In genomic region chr5:1801954-1802295, GRCh38 we compare ENCODE assay signal across 8 cellular contexts. TPM values are rescaled to one million over a fixed set of nuclear protein-coding genes. Genes with fewer than 3 reads are reported as not detected.
DNase-seq lines count a peak whose midpoint lies in the region; ATAC-seq, FAIRE-seq and TF ChIP-seq lines count a peak whose summit lies in the region.

No MANE protein-coding gene starts in this region.

- H3K36me3 ChIP-seq in psoas muscle (ENCODE audit: insufficient read depth in 1 of 2, low read depth in 1 of 2): peaks cover 6 to 62% of the 10 kb centered on the region in 2 donors

- no peak for ATAC-seq in psoas muscle

- H3K4me1 Mint-ChIP-seq in activated naive CD4-positive, alpha-beta T cell treated with anti-CD3 and anti-CD28 coated beads, Interleukin-2, amount 50 U/mL, for 24 hours: peaks cover 58% of the 10 kb centered on the region

- H3K27me3 Mint-ChIP-seq in activated naive CD4-positive, alpha-beta T cell treated with anti-CD3 and anti-CD28 coated beads, Interleukin-2, amount 50 U/mL, for 24 hours: no peaks in the 10 kb centered on the region

- 13 to 20% (median 14%) methylated on average over 7 of the region's 7 CpGs for WGBS in psoas muscle, 3 donors

- H3K4me3 ChIP-seq in fibroblast of mammary gland (ENCODE audit: control insufficient read depth, low read depth, low read length) (peak overlapping the region; percentile 84), psoas muscle (peak overlapping the region; percentile 98)

- peaks cover 22% of the 10 kb centered on the region for H3K36me3 Mint-ChIP-seq in activated naive CD4-positive, alpha-beta T cell treated with anti-CD3 and anti-CD28 coated beads, Interleukin-2, amount 50 U/mL, for 24 hours

- H3K9me3 ChIP-seq in psoas muscle: no peaks in the 10 kb centered on the region

- peak overlapping the region; percentile 100 for H3K4me3 Mint-ChIP-seq in activated naive CD4-positive, alpha-beta T cell treated with anti-CD3 and anti-CD28 coated beads, Interleukin-2, amount 50 U/mL, for 24 hours

- intact Hi-C loops in psoas muscle (cut with DNase I): loop anchor here in 1 of 2 donors (10.0 kb wide), 1 partner anchor 457 kb away; the partner anchor contains the start of gene CLPTM1L

- in situ Hi-C loops in SK-MEL-5 (cut with HindIII; ENCODE audit: low pct_unique_long_range_greater_than_20kb, low sequenced_read_pairs): no loop called here

- peaks cover 30% of the 10 kb centered on the region for H3K4me1 ChIP-seq in psoas muscle

- DNase-seq in activated naive CD4-positive, alpha-beta T cell (lab: John Stamatoyannopoulos, UW): no peak
- DNase-seq in SK-MEL-5 (ENCODE audit: low read depth, low spot score): peak; percentile 52
- DNase-seq in fibroblast of mammary gland (ENCODE audit: low read depth): no peak
- no peak for DNase-seq in psoas muscle
- DNase-seq in H54 (ENCODE audit: insufficient read length, low spot score): no peak
- no peak for DNase-seq in D341Med (ENCODE audit: low spot score)
- DNase-seq in NCI-H345 treated with DMSO at 0.1 percent for 48 hours (lab: John Stamatoyannopoulos, UW; ENCODE audit: unreplicated experiment): no peak

- peak overlapping the region; percentile 17 for H3K27ac Mint-ChIP-seq in activated naive CD4-positive, alpha-beta T cell treated with anti-CD3 and anti-CD28 coated beads, Interleukin-2, amount 50 U/mL, for 24 hours

- H3K9me3 Mint-ChIP-seq in activated naive CD4-positive, alpha-beta T cell treated with anti-CD3 and anti-CD28 coated beads, Interleukin-2, amount 50 U/mL, for 24 hours: no peaks in the 10 kb centered on the region

- H3K27ac ChIP-seq in psoas muscle: peak overlapping the region; percentile 94

- TF ChIP-seq POLR2A in H54 (IDR thresholded peaks at IDR 0.05; ENCODE audit: low read depth, low read length): no peak

- no peak for TF ChIP-seq CTCF in fibroblast of mammary gland (conservative IDR thresholded peaks at IDR 0.05; ENCODE audit: control insufficient read depth, insufficient read depth, low read depth, low read length)
- no peak for TF ChIP-seq CTCF in psoas muscle (IDR thresholded peaks at IDR 0.05)

- no peak for FAIRE-seq in H54 (lab: Jason Lieb, UNC)

- no peaks in the 10 kb centered on the region for H3K27me3 ChIP-seq in psoas muscle (ENCODE audit: insufficient read depth in 3 of 3, low read length in 2 of 3)

RNA-seq across cellular contexts. Expression of gene NDUFS6, which starts 0.7 kb away (rescaled TPM):
- 88.1 and 93.4 TPM in 2 replicates for total RNA-seq in SK-MEL-5 (2014; rRNA removed; shearing (Covaris generic))
- 114 and 263 TPM in 2 replicates for polyA plus RNA-seq in SK-MEL-5 (2015; cell fraction: cytosol; rRNA removed)
- 9.3 and 21.4 TPM in 2 replicates for polyA plus RNA-seq in SK-MEL-5 (2015; cell fraction: nucleus; rRNA removed)
- 10 to 100 TPM; 48.3 to 61.5 (median 49.9) TPM for total RNA-seq in psoas muscle
- 100 to 1,000 TPM; 110 to 177 (median 135) TPM for polyA plus RNA-seq in psoas muscle

RNA-seq across cellular contexts. Expression of gene MRPL36, which starts 2.3 kb away (rescaled TPM):
- total RNA-seq in SK-MEL-5 (2014; rRNA removed; shearing (Covaris generic)): 82.5 and 83.7 TPM in 2 replicates
- polyA plus RNA-seq in SK-MEL-5 (2015; cell fraction: cytosol; rRNA removed): 52.1 and 95.1 TPM in 2 replicates
- 26.9 and 41.9 TPM in 2 replicates for polyA plus RNA-seq in SK-MEL-5 (2015; cell fraction: nucleus; rRNA removed)
- 100 to 1,000 TPM in 1 of 4 donors, 10 to 100 TPM in 3; 61.6 to 111 (median 87.0) TPM for total RNA-seq in psoas muscle
- 100 to 1,000 TPM; 161 to 216 (median 174) TPM for polyA plus RNA-seq in psoas muscle
